In genomic region chr9:132245465-132245864, GRCh38 we compare ENCODE assay signal across 23 cellular contexts.
"Had no signal": no experiment of that assay in that cellular context is flagged by ENCODE, and none has a peak within 500 bp of the region (broad histone marks: within the 10 kb centered on the region; RNA-seq: fewer than 3 reads in every experiment).

No MANE protein-coding gene starts in this region.

- H3K27ac ChIP-seq: left lung, neutrophil, ovary, sigmoid colon, thoracic aorta had no signal

- H3K4me3 ChIP-seq: esophagus muscularis mucosa, left lung, lung, ovary, sigmoid colon, thoracic aorta, uterus had no signal

- H3K36me3 ChIP-seq: esophagus muscularis mucosa, left lung, neutrophil, ovary, sigmoid colon, thoracic aorta, uterus had no signal

- DNase-seq: activated B cell treated with CpG ODN at 0.5 μM for 24 hours; activated CD4-positive, alpha-beta T cell treated with anti-CD3 and anti-CD28 coated beads for 36 hours; activated CD8-positive, alpha-beta T cell treated with anti-CD3 and anti-CD28 coated beads, Interleukin-2, amount 10 ng/mL, durations not matched to agents 7 days and 5 days; activated effector memory CD4-positive, alpha-beta T cell treated with Interleukin-2 at 50 U/mL for 16 hours; activated naive CD4-positive, alpha-beta T cell treated with Interleukin-2 at 50 U/mL for 16 hours; activated T-cell treated with anti-CD3 and anti-CD28 coated beads for 4 hours; anterior cingulate cortex; dermis blood vessel endothelial cell; effector CD4-positive, alpha-beta T cell; foreskin melanocyte; natural killer cell; retina; sigmoid colon; small intestine; stimulated activated CD4-positive, alpha-beta T cell treated with anti-CD3 and anti-CD28 coated beads, Interleukin-4, amount 100 ng/mL, for 24 hours; T-helper 2 cell had no signal

- H3K9me3 ChIP-seq: esophagus muscularis mucosa, left lung, neutrophil, ovary, sigmoid colon, thoracic aorta, uterus had no signal

- H3K27me3 ChIP-seq: ovary, uterus had no signal
